14 cellular contexts compared by ENCODE assay signal in the genomic region with DNA sequence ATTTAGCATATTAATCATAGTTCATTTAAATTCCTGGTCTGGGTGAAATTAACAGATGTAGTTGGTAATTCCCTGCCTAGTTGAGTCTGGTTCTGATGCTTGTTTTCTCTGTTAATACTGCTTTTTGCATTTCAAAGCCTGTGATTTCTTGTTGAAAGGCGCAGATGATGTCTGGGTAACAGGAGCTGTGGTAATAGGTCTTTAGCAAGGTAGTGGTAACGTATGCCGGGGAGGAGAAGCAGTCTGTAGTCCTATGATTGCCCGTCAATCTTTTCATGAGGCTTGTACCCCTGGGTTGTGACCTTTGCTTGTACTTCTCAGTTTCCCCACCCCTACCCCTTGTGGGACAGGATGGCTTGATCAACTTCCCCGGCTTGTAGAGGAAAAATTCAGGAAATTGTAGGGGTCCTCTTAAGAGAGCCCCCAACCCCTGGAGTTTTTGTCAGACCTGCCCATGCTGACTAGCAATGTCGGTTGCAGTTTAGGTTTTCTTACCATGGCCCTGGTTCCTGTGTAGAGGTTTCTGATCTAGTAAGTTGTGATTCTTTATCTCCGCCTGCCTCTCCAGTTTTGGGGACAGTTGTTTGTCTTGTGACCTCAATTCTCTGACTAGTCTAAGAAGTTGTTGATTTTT.
"Had no signal": no experiment of that assay in that cellular context is flagged by ENCODE, and none has a peak within 500 bp of the region (broad histone marks: within the 10 kb centered on the region; RNA-seq: fewer than 3 reads in every experiment).

No MANE protein-coding gene starts in this region.

- H3K9me3 ChIP-seq: breast epithelium, pancreas, sigmoid colon, thoracic aorta had no signal

- H3K36me3 ChIP-seq: breast epithelium, pancreas, sigmoid colon, thoracic aorta had no signal

- H3K4me3 ChIP-seq: breast epithelium, dorsolateral prefrontal cortex, pancreas, sigmoid colon, thoracic aorta had no signal

- H3K27ac Mint-ChIP-seq: activated CD8-positive, alpha-beta T cell treated with anti-CD3 and anti-CD28 coated beads for 36 hours; activated naive CD8-positive, alpha-beta T cell treated with anti-CD3 and anti-CD28 coated beads, Interleukin-2, amount 10 ng/mL, durations not matched to agents 7 days and 5 days; activated T-cell treated with anti-CD3 and anti-CD28 coated beads, Interleukin-2, amount 50 U/mL, for 72 hours had no signal

- ATAC-seq: activated CD8-positive, alpha-beta T cell treated with anti-CD3 and anti-CD28 coated beads for 36 hours; activated T-cell treated with anti-CD3 and anti-CD28 coated beads, Interleukin-2, amount 50 U/mL, for 72 hours; pancreas; SK-N-SH treated with all-trans-retinoic acid at 6 μM for 48 hours had no signal

- H3K27ac ChIP-seq: breast epithelium, dorsolateral prefrontal cortex, pancreas, sigmoid colon, thoracic aorta had no signal

- H3K27me3 ChIP-seq: breast epithelium, dorsolateral prefrontal cortex, pancreas, sigmoid colon had no signal

- DNase-seq: activated CD4-positive, alpha-beta T cell treated with anti-CD3 and anti-CD28 coated beads for 48 hours; activated CD8-positive, alpha-beta T cell treated with anti-CD3 and anti-CD28 coated beads for 36 hours; activated gamma-delta T cell treated with Interleukin-2 at 50 U/mL for 16 hours; activated naive CD8-positive, alpha-beta T cell treated with anti-CD3 and anti-CD28 coated beads, Interleukin-2, amount 10 ng/mL, durations not matched to agents 7 days and 5 days; activated T-cell treated with anti-CD3 and anti-CD28 coated beads, Interleukin-2, amount 50 U/mL, for 72 hours; anterior cingulate cortex; dorsolateral prefrontal cortex; hypothalamus; pancreas; sigmoid colon; stimulated activated CD4-positive, alpha-beta T cell treated with anti-CD3 and anti-CD28 coated beads, Interleukin-1b, Interleukin-23, amount 100 ng/mL, for 48 hours had no signal

- H3K4me1 ChIP-seq: breast epithelium had no signal

- H3K27me3 Mint-ChIP-seq: activated CD8-positive, alpha-beta T cell treated with anti-CD3 and anti-CD28 coated beads for 36 hours; activated naive CD8-positive, alpha-beta T cell treated with anti-CD3 and anti-CD28 coated beads, Interleukin-2, amount 10 ng/mL, durations not matched to agents 7 days and 5 days had no signal

- H3K4me3 Mint-ChIP-seq: activated CD8-positive, alpha-beta T cell treated with anti-CD3 and anti-CD28 coated beads for 36 hours; activated naive CD8-positive, alpha-beta T cell treated with anti-CD3 and anti-CD28 coated beads, Interleukin-2, amount 10 ng/mL, durations not matched to agents 7 days and 5 days; activated T-cell treated with anti-CD3 and anti-CD28 coated beads, Interleukin-2, amount 50 U/mL, for 72 hours had no signal
